In genomic region chr18:63102941-63103744, GRCh38 we compare ENCODE assay signal across 16 cellular contexts.
DNase-seq lines count a peak whose midpoint lies in the region; ATAC-seq and TF ChIP-seq lines count a peak whose summit lies in the region.
"Had no signal": no experiment of that assay in that cellular context is flagged by ENCODE, and none has a peak within 500 bp of the region (broad histone marks: within the 10 kb centered on the region; RNA-seq: fewer than 3 reads in every experiment).

No MANE protein-coding gene starts in this region.

- peaks cover 4% of the 10 kb centered on the region for H3K9me3 Mint-ChIP-seq in natural killer cell treated with Interleukin-12 subunit alpha and Interleukin-12 subunit beta and Interleukin-15 and Interleukin-18, amount 100 ng/mL, for 72 hours
- H3K9me3 Mint-ChIP-seq in natural killer cell, result peaks cover 3% of the 10 kb centered on the region in 2 donors
- H3K9me3 Mint-ChIP-seq in T-helper 2 cell treated with Interferon-gamma antibody and Interleukin-4, amounts not matched to agents 5 μg/mL and 100 μg/mL, for 36 hours, result peaks cover 10% of the 10 kb centered on the region
- peaks cover 3% of the 10 kb centered on the region for H3K9me3 Mint-ChIP-seq in glutamatergic neuron (ENCODE audit: unreplicated experiment)

- H3K36me3 ChIP-seq in ascending aorta, result no peaks in the 10 kb centered on the region
- H3K36me3 ChIP-seq: sigmoid colon had no signal

- TF ChIP-seq CTCF in natural killer cell (IDR thresholded peaks at IDR 0.05) (no peak), glutamatergic neuron (IDR thresholded peaks at IDR 0.05; ENCODE audit: partially characterized antibody, unreplicated experiment) (no peak), ascending aorta (IDR thresholded peaks at IDR 0.05) (no peak)

- peak overlapping the region in 1 of 2 donors; percentile 30 for H3K27ac Mint-ChIP-seq in natural killer cell treated with Interleukin-12 subunit alpha and Interleukin-12 subunit beta and Interleukin-15 and Interleukin-18, amount 100 ng/mL, for 72 hours
- H3K27ac Mint-ChIP-seq in natural killer cell (peak overlapping the region in 1 of 2 donors; percentile 68), glutamatergic neuron (ENCODE audit: unreplicated experiment) (peak overlapping the region; percentile 17)
- peak overlapping the region; percentile 64 for H3K27ac Mint-ChIP-seq in T-helper 2 cell treated with Interferon-gamma antibody and Interleukin-4, amounts not matched to agents 5 μg/mL and 100 μg/mL, for 36 hours

- peaks cover 50 to 66% of the 10 kb centered on the region in 2 donors for H3K4me1 Mint-ChIP-seq in natural killer cell treated with Interleukin-12 subunit alpha and Interleukin-12 subunit beta and Interleukin-15 and Interleukin-18, amount 100 ng/mL, for 72 hours (ENCODE audit: low read depth in 2 of 2)
- H3K4me1 Mint-ChIP-seq in natural killer cell (peaks cover 41 to 61% of the 10 kb centered on the region in 2 donors), glutamatergic neuron (ENCODE audit: low read depth, unreplicated experiment) (peaks cover 2% of the 10 kb centered on the region)
- H3K4me1 Mint-ChIP-seq in T-helper 2 cell treated with Interferon-gamma antibody and Interleukin-4, amounts not matched to agents 5 μg/mL and 100 μg/mL, for 36 hours (ENCODE audit: low read depth), result peaks cover 65% of the 10 kb centered on the region

- peak overlapping the region; percentile 40 for H3K4me3 Mint-ChIP-seq in natural killer cell treated with Interleukin-12 subunit alpha and Interleukin-12 subunit beta and Interleukin-15 and Interleukin-18, amount 100 ng/mL, for 72 hours
- H3K4me3 Mint-ChIP-seq in natural killer cell (no peak overlapping the region), glutamatergic neuron (ENCODE audit: unreplicated experiment) (no peak overlapping the region)
- H3K4me3 Mint-ChIP-seq in T-helper 2 cell treated with Interferon-gamma antibody and Interleukin-4, amounts not matched to agents 5 μg/mL and 100 μg/mL, for 36 hours, result no peak overlapping the region

- H3K27ac ChIP-seq in ascending aorta, result no peak overlapping the region
- H3K27ac ChIP-seq: sigmoid colon had no signal

- DNase-seq in natural killer cell treated with Interleukin-12 subunit alpha and Interleukin-12 subunit beta and Interleukin-15 and Interleukin-18, amount 100 ng/mL, for 72 hours (ENCODE audit: low spot score), result no peak
- DNase-seq in natural killer cell, result no peak
- no peak for DNase-seq in T-helper 2 cell treated with Interferon-gamma antibody and Interleukin-4, amounts not matched to agents 5 μg/mL and 100 μg/mL, for 36 hours (ENCODE audit: low spot score)
- no peak for DNase-seq in glutamatergic neuron
- DNase-seq in HuH-7 (ENCODE audit: low spot score), result no peak
- no peak for DNase-seq in ascending aorta (ENCODE audit: low spot score in 2 of 2)
- DNase-seq: amygdala; COR-L47; GDM1; left colon; MM.1S; NCI-H1694; Right ventricle myocardium superior; sigmoid colon; stimulated activated CD4-positive, alpha-beta T cell treated with anti-CD3 and anti-CD28 coated beads, Interleukin-1b, Interleukin-23, amount 100 ng/mL, for 48 hours had no signal

- no peaks in the 10 kb centered on the region for H3K27me3 ChIP-seq in ascending aorta
- H3K27me3 ChIP-seq: sigmoid colon had no signal

- no peak for ATAC-seq in natural killer cell treated with Interleukin-12 subunit alpha and Interleukin-12 subunit beta and Interleukin-15 and Interleukin-18, amount 100 ng/mL, for 72 hours
- ATAC-seq in natural killer cell, result no peak
- ATAC-seq in GM21390 (IDR thresholded peaks at IDR 0.05; ENCODE audit: unreplicated experiment), result no peak
- ATAC-seq: left colon had no signal

- H3K36me3 Mint-ChIP-seq in natural killer cell treated with Interleukin-12 subunit alpha and Interleukin-12 subunit beta and Interleukin-15 and Interleukin-18, amount 100 ng/mL, for 72 hours, result peaks cover 7% of the 10 kb centered on the region
- H3K36me3 Mint-ChIP-seq in natural killer cell (no peaks in the 10 kb centered on the region), glutamatergic neuron (ENCODE audit: unreplicated experiment) (peaks cover 14% of the 10 kb centered on the region)
- peaks cover 7% of the 10 kb centered on the region for H3K36me3 Mint-ChIP-seq in T-helper 2 cell treated with Interferon-gamma antibody and Interleukin-4, amounts not matched to agents 5 μg/mL and 100 μg/mL, for 36 hours (ENCODE audit: low read depth)

- H3K4me1 ChIP-seq in ascending aorta, result no peaks in the 10 kb centered on the region

- intact Hi-C loops in natural killer cell (cut with micrococcal nuclease), result no loop called here
- intact Hi-C loops in ascending aorta (cut with DNase I), result no loop called here

- H3K9me3 ChIP-seq in ascending aorta, result no peaks in the 10 kb centered on the region
- H3K9me3 ChIP-seq: sigmoid colon had no signal

- H3K27me3 Mint-ChIP-seq in natural killer cell treated with Interleukin-12 subunit alpha and Interleukin-12 subunit beta and Interleukin-15 and Interleukin-18, amount 100 ng/mL, for 72 hours, result peaks cover 20 to 21% of the 10 kb centered on the region in 2 donors
- peaks cover 6 to 23% of the 10 kb centered on the region in 2 donors for H3K27me3 Mint-ChIP-seq in natural killer cell (ENCODE audit: low read depth in 2 of 2)
- H3K27me3 Mint-ChIP-seq in T-helper 2 cell treated with Interferon-gamma antibody and Interleukin-4, amounts not matched to agents 5 μg/mL and 100 μg/mL, for 36 hours (ENCODE audit: low read depth), result peaks cover 11% of the 10 kb centered on the region
- H3K27me3 Mint-ChIP-seq in glutamatergic neuron (ENCODE audit: unreplicated experiment), result peaks cover 5% of the 10 kb centered on the region

- no peak overlapping the region for H3K4me3 ChIP-seq in ascending aorta
- H3K4me3 ChIP-seq: sigmoid colon had no signal
